ENCODE assay signal across 8 cellular contexts in genomic region chr9:1604942-1605560, GRCh38.
DNase-seq lines count a peak whose midpoint lies in the region; ATAC-seq, FAIRE-seq and TF ChIP-seq lines count a peak whose summit lies in the region.

No MANE protein-coding gene starts in this region.

- POLR2A ChIA-PET in AG04449 (lab: Yijun Ruan, JAX), result no interaction called here

- CTCF ChIA-PET in AG04449 (lab: Yijun Ruan, JAX), result no interaction called here

- TF ChIP-seq CTCF in AG04449 (IDR thresholded peaks at IDR 0.05; ENCODE audit: insufficient read depth, low read length, missing control alignments), result peak; percentile 46
- TF ChIP-seq CTCF in epithelial cell of esophagus (IDR thresholded peaks at IDR 0.05; ENCODE audit: insufficient read depth, low read depth, low read length, missing control alignments), result peak; percentile 79

- H3K4me3 ChIP-seq in AG04449 (ENCODE audit: low read depth, low read length) (no peak overlapping the region), epithelial cell of esophagus (ENCODE audit: low read length) (no peak overlapping the region)

- DNase-seq in AG04449 (ENCODE audit: low read depth, low spot score), result no peak
- DNase-seq in NCI-H446 treated with DMSO at 0.1 percent for 48 hours (lab: John Stamatoyannopoulos, UW), result peak; percentile 45
- DNase-seq in epithelial cell of esophagus (ENCODE audit: low read depth), result peak; percentile 60
- DNase-seq in urothelium cell line (ENCODE audit: low spot score), result peak; percentile 31
- DNase-seq in activated CD4-positive, CD25-positive, alpha-beta regulatory T cell (lab: John Stamatoyannopoulos, UW), result no peak
- no peak for DNase-seq in NCI-H226

- FAIRE-seq in urothelium cell line (lab: Jason Lieb, UNC), result no peak

- peak; percentile 77 for ATAC-seq in GM18517 (IDR thresholded peaks at IDR 0.05; ENCODE audit: unreplicated experiment)
- ATAC-seq in HG02981 (IDR thresholded peaks at IDR 0.05; ENCODE audit: unreplicated experiment), result peak; percentile 91

Comparison
In these comparisons a context has a peak if more than half of its experiments do, and no peak if none do; other contexts are left out.
1. DNase-seq: peak in NCI-H446 treated with DMSO at 0.1 percent for 48 hours (single experiment), epithelial cell of esophagus (single experiment) and urothelium cell line (single experiment); none in AG04449 (single experiment), activated CD4-positive, CD25-positive, alpha-beta regulatory T cell (0 of 4) and NCI-H226 (single experiment).